13 cellular contexts compared by ENCODE assay signal in genomic region chr10:132187421-132188138, GRCh38. TPM values are rescaled to one million over a fixed set of nuclear protein-coding genes. Genes with fewer than 3 reads are reported as not detected.
A peak's percentile ranks its signal among the peaks of the same experiment; 100 is the strongest.
DNase-seq lines count a peak whose midpoint lies in the region; TF ChIP-seq lines count a peak whose summit lies in the region.
"Had no signal": no experiment of that assay in that cellular context is flagged by ENCODE, and none has a peak within 500 bp of the region (broad histone marks: within the 10 kb centered on the region; RNA-seq: fewer than 3 reads in every experiment).

No MANE protein-coding gene starts in this region.

- intact Hi-C loops in PC-9 (cut with micrococcal nuclease; ENCODE audit: unreplicated experiment): no loop called here

- TF ChIP-seq CTCF in astrocyte of the spinal cord (IDR thresholded peaks at IDR 0.05; ENCODE audit: low read depth, low read length) (no peak), kidney epithelial cell (IDR thresholded peaks at IDR 0.05; ENCODE audit: insufficient read depth, low read length, poor library complexity, severe bottlenecking) (no peak), tibial nerve (IDR thresholded peaks at IDR 0.05) (no peak), PC-9 (conservative IDR thresholded peaks at IDR 0.05) (no peak)

- no peaks in the 10 kb centered on the region for H3K36me3 Mint-ChIP-seq in activated naive CD4-positive, alpha-beta T cell treated with anti-CD3 and anti-CD28 coated beads, Interleukin-2, amount 10 ng/mL, durations not matched to agents 7 days and 5 days

- CTCF ChIA-PET in activated naive CD4-positive, alpha-beta T cell treated with anti-CD3 and anti-CD28 coated beads, Interleukin-2, amount 10 ng/mL, durations not matched to agents 7 days and 5 days (lab: Charles Lee): interaction anchor here (0.7 kb wide), 1 partner anchor 25 kb away, joined by 3 read pairs; no protein-coding TSS in a partner anchor
- CTCF ChIA-PET in PC-9 (lab: Charles Lee): no interaction called here

- H3F3A ChIP-seq in PC-9 (ENCODE audit: insufficient read depth, low read depth): no peaks in the 10 kb centered on the region

- no peak overlapping the region for H3K27ac ChIP-seq in tibial nerve
- H3K27ac ChIP-seq in PC-9: no peak overlapping the region

- peak overlapping the region; percentile 38 for H3K4me3 Mint-ChIP-seq in activated naive CD4-positive, alpha-beta T cell treated with anti-CD3 and anti-CD28 coated beads, Interleukin-2, amount 10 ng/mL, durations not matched to agents 7 days and 5 days

- H2AFZ ChIP-seq in PC-9: no peak overlapping the region

- no peaks in the 10 kb centered on the region for H4K20me1 ChIP-seq in PC-9 (ENCODE audit: insufficient read depth)

- DNase-seq in activated naive CD4-positive, alpha-beta T cell treated with anti-CD3 and anti-CD28 coated beads, Interleukin-2, amount 10 ng/mL, durations not matched to agents 7 days and 5 days: no peak
- DNase-seq in activated naive CD4-positive, alpha-beta T cell treated with anti-CD3 and anti-CD28 coated beads, Interleukin-2, amount 50 U/mL, for 16 hours: no peak
- DNase-seq in astrocyte of the spinal cord (ENCODE audit: low read depth, low spot score) (no peak), kidney epithelial cell (ENCODE audit: low read depth) (no peak), tibial nerve (ENCODE audit: low spot score in 2 of 2) (no peak), DMS79 treated with DMSO at 0.1 percent for 48 hours (lab: John Stamatoyannopoulos, UW) (no peak), PC-9 (no peak), HCEC 1CT (no peak)
- DNase-seq: DND-41; GOT3; left colon; NCI-H1092; stimulated activated CD8-positive, alpha-beta memory T cell treated with anti-CD3 and anti-CD28 coated beads, Interleukin-4, amount 100 ng/mL, for 48 hours had no signal

- 0 to 3% methylated on average over 1 to 8 of the region's 59 CpGs for WGBS in tibial nerve, 2 donors

- H3K79me2 ChIP-seq in PC-9 (ENCODE audit: low read depth): no peaks in the 10 kb centered on the region

- H3K27ac Mint-ChIP-seq in activated naive CD4-positive, alpha-beta T cell treated with anti-CD3 and anti-CD28 coated beads, Interleukin-2, amount 10 ng/mL, durations not matched to agents 7 days and 5 days: no peak overlapping the region

- H3K27me3 Mint-ChIP-seq in activated naive CD4-positive, alpha-beta T cell treated with anti-CD3 and anti-CD28 coated beads, Interleukin-2, amount 10 ng/mL, durations not matched to agents 7 days and 5 days: peaks cover 61% of the 10 kb centered on the region

- H3K4me1 ChIP-seq in tibial nerve (peaks cover 0 to 33% (median 15%) of the 10 kb centered on the region in 4 donors), PC-9 (replicated peaks; ENCODE audit: insufficient read depth) (no peaks in the 10 kb centered on the region)

- H3K36me3 ChIP-seq in kidney epithelial cell (ENCODE audit: control insufficient read depth, insufficient read depth, low read length) (no peaks in the 10 kb centered on the region), tibial nerve (no peaks in the 10 kb centered on the region), PC-9 (ENCODE audit: low read depth) (no peaks in the 10 kb centered on the region)

- no peaks in the 10 kb centered on the region for H3K9me3 Mint-ChIP-seq in activated naive CD4-positive, alpha-beta T cell treated with anti-CD3 and anti-CD28 coated beads, Interleukin-2, amount 10 ng/mL, durations not matched to agents 7 days and 5 days

- TF ChIP-seq POLR2A in tibial nerve (IDR thresholded peaks at IDR 0.05): no peak

- no peaks in the 10 kb centered on the region for H3K9me3 ChIP-seq in tibial nerve
- no peaks in the 10 kb centered on the region for H3K9me3 ChIP-seq in PC-9 (ENCODE audit: insufficient read depth, low read depth)

- TF ChIP-seq EP300 in tibial nerve (IDR thresholded peaks at IDR 0.05): no peak

- POLR2A ChIA-PET in PC-9 (lab: Charles Lee; ENCODE audit: unreplicated experiment): no interaction called here

- in situ Hi-C loops in astrocyte of the spinal cord (cut with HindIII; ENCODE audit: low sequenced_read_pairs): no loop called here

- H3K9me2 ChIP-seq in PC-9 (ENCODE audit: insufficient read depth): no peaks in the 10 kb centered on the region

- H3K27me3 ChIP-seq in kidney epithelial cell (ENCODE audit: control insufficient read depth, insufficient read depth, low read length): peaks cover 56% of the 10 kb centered on the region
- peaks cover 0 to 69% of the 10 kb centered on the region in 2 donors for H3K27me3 ChIP-seq in tibial nerve
- H3K27me3 ChIP-seq in PC-9 (ENCODE audit: insufficient read depth, low read depth): no peaks in the 10 kb centered on the region

- peaks cover 10% of the 10 kb centered on the region for H3K4me1 Mint-ChIP-seq in activated naive CD4-positive, alpha-beta T cell treated with anti-CD3 and anti-CD28 coated beads, Interleukin-2, amount 10 ng/mL, durations not matched to agents 7 days and 5 days

- no peak overlapping the region for H3K4me2 ChIP-seq in PC-9

- H3K4me3 ChIP-seq in astrocyte of the spinal cord (ENCODE audit: low read depth, low read length): peak overlapping the region; percentile 40
- H3K4me3 ChIP-seq in kidney epithelial cell (ENCODE audit: low read depth, low read length): peak overlapping the region; percentile 45
- H3K4me3 ChIP-seq in tibial nerve: peak overlapping the region; percentile 7 to 46 (median 16)
- H3K4me3 ChIP-seq in PC-9: no peak overlapping the region

- BruUV-seq in PC-9 (replicated peaks; lab: Mats Ljungman, UMichigan): no TSS peak

RNA-seq across cellular contexts. Expression of gene DPYSL4, which starts 0.8 kb away (rescaled TPM):
- total RNA-seq in kidney epithelial cell (15.3 and 21.5 TPM in 2 replicates), tibial nerve (1 to 10 TPM in 2 of 4 donors, under 1 TPM in 2; 0.21 to 3.1 (median 1.4) TPM), PC-9 (2021) (2.8 and 4.8 TPM in 2 replicates)
